ENCODE assay signal across 1 cellular context in genomic region chr13:93496985-93497673, GRCh38.
TF ChIP-seq lines count a peak whose summit lies in the region.

No MANE protein-coding gene starts in this region.

TF ChIP-seq in GM23338, 12 proteins besides CTCF, POLR2A, EP300 and RAD21 (continued from another document):
- TF ChIP-seq, protein P1, sequence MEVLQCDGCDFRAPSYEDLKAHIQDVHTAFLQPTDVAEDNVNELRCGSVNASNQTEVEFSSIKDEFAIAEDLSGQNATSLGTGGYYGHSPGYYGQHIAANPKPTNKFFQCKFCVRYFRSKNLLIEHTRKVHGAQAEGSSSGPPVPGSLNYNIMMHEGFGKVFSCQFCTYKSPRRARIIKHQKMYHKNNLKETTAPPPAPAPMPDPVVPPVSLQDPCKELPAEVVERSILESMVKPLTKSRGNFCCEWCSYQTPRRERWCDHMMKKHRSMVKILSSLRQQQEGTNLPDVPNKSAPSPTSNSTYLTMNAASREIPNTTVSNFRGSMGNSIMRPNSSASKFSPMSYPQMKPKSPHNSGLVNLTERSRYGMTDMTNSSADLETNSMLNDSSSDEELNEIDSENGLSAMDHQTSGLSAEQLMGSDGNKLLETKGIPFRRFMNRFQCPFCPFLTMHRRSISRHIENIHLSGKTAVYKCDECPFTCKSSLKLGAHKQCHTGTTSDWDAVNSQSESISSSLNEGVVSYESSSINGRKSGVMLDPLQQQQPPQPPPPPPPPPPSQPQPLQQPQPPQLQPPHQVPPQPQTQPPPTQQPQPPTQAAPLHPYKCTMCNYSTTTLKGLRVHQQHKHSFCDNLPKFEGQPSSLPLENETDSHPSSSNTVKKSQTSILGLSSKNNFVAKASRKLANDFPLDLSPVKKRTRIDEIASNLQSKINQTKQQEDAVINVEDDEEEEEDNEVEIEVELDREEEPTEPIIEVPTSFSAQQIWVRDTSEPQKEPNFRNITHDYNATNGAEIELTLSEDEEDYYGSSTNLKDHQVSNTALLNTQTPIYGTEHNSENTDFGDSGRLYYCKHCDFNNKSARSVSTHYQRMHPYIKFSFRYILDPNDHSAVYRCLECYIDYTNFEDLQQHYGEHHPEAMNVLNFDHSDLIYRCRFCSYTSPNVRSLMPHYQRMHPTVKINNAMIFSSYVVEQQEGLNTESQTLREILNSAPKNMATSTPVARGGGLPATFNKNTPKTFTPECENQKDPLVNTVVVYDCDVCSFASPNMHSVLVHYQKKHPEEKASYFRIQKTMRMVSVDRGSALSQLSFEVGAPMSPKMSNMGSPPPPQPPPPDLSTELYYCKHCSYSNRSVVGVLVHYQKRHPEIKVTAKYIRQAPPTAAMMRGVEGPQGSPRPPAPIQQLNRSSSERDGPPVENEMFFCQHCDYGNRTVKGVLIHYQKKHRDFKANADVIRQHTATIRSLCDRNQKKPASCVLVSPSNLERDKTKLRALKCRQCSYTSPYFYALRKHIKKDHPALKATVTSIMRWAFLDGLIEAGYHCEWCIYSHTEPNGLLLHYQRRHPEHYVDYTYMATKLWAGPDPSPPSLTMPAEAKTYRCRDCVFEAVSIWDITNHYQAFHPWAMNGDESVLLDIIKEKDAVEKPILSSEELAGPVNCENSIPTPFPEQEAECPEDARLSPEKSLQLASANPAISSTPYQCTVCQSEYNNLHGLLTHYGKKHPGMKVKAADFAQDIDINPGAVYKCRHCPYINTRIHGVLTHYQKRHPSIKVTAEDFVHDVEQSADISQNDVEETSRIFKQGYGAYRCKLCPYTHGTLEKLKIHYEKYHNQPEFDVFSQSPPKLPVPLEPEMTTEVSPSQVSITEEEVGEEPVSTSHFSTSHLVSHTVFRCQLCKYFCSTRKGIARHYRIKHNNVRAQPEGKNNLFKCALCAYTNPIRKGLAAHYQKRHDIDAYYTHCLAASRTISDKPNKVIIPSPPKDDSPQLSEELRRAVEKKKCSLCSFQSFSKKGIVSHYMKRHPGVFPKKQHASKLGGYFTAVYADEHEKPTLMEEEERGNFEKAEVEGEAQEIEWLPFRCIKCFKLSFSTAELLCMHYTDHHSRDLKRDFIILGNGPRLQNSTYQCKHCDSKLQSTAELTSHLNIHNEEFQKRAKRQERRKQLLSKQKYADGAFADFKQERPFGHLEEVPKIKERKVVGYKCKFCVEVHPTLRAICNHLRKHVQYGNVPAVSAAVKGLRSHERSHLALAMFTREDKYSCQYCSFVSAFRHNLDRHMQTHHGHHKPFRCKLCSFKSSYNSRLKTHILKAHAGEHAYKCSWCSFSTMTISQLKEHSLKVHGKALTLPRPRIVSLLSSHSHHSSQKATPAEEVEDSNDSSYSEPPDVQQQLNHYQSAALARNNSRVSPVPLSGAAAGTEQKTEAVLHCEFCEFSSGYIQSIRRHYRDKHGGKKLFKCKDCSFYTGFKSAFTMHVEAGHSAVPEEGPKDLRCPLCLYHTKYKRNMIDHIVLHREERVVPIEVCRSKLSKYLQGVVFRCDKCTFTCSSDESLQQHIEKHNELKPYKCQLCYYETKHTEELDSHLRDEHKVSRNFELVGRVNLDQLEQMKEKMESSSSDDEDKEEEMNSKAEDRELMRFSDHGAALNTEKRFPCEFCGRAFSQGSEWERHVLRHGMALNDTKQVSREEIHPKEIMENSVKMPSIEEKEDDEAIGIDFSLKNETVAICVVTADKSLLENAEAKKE (CRISPR knock-in tag; IDR thresholded peaks at IDR 0.05): no peak
- TF ChIP-seq REST (IDR thresholded peaks at IDR 0.05; ENCODE audit: unreplicated experiment): no peak
- no peak for TF ChIP-seq EZH2 (IDR thresholded peaks at IDR 0.05; ENCODE audit: low read depth, unreplicated experiment)
- no peak for TF ChIP-seq ETS1 (IDR thresholded peaks at IDR 0.05)
- TF ChIP-seq NANOG (IDR thresholded peaks at IDR 0.05; ENCODE audit: borderline replicate concordance): no peak
- TF ChIP-seq POLR2AphosphoS5 (IDR thresholded peaks at IDR 0.05; ENCODE audit: low read depth): no peak
